In genomic region chr9:5971740-5972139, GRCh38 we compare ENCODE assay signal across 1 cellular context.
TF ChIP-seq lines count a peak whose summit lies in the region.

No MANE protein-coding gene starts in this region.

TF ChIP-seq in GM23338, 12 proteins besides CTCF, POLR2A, EP300 and RAD21 (continued from another document):
- TF ChIP-seq, protein P1, sequence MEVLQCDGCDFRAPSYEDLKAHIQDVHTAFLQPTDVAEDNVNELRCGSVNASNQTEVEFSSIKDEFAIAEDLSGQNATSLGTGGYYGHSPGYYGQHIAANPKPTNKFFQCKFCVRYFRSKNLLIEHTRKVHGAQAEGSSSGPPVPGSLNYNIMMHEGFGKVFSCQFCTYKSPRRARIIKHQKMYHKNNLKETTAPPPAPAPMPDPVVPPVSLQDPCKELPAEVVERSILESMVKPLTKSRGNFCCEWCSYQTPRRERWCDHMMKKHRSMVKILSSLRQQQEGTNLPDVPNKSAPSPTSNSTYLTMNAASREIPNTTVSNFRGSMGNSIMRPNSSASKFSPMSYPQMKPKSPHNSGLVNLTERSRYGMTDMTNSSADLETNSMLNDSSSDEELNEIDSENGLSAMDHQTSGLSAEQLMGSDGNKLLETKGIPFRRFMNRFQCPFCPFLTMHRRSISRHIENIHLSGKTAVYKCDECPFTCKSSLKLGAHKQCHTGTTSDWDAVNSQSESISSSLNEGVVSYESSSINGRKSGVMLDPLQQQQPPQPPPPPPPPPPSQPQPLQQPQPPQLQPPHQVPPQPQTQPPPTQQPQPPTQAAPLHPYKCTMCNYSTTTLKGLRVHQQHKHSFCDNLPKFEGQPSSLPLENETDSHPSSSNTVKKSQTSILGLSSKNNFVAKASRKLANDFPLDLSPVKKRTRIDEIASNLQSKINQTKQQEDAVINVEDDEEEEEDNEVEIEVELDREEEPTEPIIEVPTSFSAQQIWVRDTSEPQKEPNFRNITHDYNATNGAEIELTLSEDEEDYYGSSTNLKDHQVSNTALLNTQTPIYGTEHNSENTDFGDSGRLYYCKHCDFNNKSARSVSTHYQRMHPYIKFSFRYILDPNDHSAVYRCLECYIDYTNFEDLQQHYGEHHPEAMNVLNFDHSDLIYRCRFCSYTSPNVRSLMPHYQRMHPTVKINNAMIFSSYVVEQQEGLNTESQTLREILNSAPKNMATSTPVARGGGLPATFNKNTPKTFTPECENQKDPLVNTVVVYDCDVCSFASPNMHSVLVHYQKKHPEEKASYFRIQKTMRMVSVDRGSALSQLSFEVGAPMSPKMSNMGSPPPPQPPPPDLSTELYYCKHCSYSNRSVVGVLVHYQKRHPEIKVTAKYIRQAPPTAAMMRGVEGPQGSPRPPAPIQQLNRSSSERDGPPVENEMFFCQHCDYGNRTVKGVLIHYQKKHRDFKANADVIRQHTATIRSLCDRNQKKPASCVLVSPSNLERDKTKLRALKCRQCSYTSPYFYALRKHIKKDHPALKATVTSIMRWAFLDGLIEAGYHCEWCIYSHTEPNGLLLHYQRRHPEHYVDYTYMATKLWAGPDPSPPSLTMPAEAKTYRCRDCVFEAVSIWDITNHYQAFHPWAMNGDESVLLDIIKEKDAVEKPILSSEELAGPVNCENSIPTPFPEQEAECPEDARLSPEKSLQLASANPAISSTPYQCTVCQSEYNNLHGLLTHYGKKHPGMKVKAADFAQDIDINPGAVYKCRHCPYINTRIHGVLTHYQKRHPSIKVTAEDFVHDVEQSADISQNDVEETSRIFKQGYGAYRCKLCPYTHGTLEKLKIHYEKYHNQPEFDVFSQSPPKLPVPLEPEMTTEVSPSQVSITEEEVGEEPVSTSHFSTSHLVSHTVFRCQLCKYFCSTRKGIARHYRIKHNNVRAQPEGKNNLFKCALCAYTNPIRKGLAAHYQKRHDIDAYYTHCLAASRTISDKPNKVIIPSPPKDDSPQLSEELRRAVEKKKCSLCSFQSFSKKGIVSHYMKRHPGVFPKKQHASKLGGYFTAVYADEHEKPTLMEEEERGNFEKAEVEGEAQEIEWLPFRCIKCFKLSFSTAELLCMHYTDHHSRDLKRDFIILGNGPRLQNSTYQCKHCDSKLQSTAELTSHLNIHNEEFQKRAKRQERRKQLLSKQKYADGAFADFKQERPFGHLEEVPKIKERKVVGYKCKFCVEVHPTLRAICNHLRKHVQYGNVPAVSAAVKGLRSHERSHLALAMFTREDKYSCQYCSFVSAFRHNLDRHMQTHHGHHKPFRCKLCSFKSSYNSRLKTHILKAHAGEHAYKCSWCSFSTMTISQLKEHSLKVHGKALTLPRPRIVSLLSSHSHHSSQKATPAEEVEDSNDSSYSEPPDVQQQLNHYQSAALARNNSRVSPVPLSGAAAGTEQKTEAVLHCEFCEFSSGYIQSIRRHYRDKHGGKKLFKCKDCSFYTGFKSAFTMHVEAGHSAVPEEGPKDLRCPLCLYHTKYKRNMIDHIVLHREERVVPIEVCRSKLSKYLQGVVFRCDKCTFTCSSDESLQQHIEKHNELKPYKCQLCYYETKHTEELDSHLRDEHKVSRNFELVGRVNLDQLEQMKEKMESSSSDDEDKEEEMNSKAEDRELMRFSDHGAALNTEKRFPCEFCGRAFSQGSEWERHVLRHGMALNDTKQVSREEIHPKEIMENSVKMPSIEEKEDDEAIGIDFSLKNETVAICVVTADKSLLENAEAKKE (CRISPR knock-in tag; IDR thresholded peaks at IDR 0.05), result no peak
- TF ChIP-seq POLR2AphosphoS5 (IDR thresholded peaks at IDR 0.05; ENCODE audit: low read depth) (no peak), EZH2 (IDR thresholded peaks at IDR 0.05; ENCODE audit: low read depth, unreplicated experiment) (no peak)
- TF ChIP-seq, protein P2, sequence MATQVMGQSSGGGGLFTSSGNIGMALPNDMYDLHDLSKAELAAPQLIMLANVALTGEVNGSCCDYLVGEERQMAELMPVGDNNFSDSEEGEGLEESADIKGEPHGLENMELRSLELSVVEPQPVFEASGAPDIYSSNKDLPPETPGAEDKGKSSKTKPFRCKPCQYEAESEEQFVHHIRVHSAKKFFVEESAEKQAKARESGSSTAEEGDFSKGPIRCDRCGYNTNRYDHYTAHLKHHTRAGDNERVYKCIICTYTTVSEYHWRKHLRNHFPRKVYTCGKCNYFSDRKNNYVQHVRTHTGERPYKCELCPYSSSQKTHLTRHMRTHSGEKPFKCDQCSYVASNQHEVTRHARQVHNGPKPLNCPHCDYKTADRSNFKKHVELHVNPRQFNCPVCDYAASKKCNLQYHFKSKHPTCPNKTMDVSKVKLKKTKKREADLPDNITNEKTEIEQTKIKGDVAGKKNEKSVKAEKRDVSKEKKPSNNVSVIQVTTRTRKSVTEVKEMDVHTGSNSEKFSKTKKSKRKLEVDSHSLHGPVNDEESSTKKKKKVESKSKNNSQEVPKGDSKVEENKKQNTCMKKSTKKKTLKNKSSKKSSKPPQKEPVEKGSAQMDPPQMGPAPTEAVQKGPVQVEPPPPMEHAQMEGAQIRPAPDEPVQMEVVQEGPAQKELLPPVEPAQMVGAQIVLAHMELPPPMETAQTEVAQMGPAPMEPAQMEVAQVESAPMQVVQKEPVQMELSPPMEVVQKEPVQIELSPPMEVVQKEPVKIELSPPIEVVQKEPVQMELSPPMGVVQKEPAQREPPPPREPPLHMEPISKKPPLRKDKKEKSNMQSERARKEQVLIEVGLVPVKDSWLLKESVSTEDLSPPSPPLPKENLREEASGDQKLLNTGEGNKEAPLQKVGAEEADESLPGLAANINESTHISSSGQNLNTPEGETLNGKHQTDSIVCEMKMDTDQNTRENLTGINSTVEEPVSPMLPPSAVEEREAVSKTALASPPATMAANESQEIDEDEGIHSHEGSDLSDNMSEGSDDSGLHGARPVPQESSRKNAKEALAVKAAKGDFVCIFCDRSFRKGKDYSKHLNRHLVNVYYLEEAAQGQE (IDR thresholded peaks at IDR 0.05; ENCODE audit: unreplicated experiment), result no peak
- TF ChIP-seq, protein P3, sequence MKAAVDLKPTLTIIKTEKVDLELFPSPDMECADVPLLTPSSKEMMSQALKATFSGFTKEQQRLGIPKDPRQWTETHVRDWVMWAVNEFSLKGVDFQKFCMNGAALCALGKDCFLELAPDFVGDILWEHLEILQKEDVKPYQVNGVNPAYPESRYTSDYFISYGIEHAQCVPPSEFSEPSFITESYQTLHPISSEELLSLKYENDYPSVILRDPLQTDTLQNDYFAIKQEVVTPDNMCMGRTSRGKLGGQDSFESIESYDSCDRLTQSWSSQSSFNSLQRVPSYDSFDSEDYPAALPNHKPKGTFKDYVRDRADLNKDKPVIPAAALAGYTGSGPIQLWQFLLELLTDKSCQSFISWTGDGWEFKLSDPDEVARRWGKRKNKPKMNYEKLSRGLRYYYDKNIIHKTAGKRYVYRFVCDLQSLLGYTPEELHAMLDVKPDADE (IDR thresholded peaks at IDR 0.05), result no peak
TF ChIP-seq in GM23338: peak in this region for 0.
